Comparison of ENCODE assay signal across 1 cellular context in the genomic region with DNA sequence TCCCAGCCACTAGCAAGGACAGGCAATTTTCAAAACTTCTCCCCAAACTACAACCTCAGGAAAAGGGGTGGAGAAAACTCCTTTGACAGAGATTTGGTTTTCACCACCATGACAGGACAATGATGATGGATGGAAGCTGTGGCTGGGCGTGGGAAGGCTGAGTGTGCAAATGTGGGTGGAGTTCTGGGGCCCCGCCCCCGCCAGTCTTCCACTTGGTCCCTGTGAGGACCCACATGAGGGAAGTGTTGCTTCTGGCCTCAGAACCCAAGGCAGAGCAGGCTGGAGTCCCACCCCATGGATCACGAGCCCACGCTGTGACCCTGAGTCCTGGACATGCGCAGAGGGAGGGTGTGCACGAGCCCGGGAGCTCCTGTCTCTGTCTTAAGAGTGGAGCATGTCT.
TF ChIP-seq lines count a peak whose summit lies in the region.

No MANE protein-coding gene starts in this region.

TF ChIP-seq in K562, 482 proteins besides CTCF, POLR2A, EP300 and RAD21 (continued from another document):
- no peak for TF ChIP-seq E2F8 (IDR thresholded peaks at IDR 0.05; ENCODE audit: low read depth, partially characterized antibody)
- TF ChIP-seq, protein P1, sequence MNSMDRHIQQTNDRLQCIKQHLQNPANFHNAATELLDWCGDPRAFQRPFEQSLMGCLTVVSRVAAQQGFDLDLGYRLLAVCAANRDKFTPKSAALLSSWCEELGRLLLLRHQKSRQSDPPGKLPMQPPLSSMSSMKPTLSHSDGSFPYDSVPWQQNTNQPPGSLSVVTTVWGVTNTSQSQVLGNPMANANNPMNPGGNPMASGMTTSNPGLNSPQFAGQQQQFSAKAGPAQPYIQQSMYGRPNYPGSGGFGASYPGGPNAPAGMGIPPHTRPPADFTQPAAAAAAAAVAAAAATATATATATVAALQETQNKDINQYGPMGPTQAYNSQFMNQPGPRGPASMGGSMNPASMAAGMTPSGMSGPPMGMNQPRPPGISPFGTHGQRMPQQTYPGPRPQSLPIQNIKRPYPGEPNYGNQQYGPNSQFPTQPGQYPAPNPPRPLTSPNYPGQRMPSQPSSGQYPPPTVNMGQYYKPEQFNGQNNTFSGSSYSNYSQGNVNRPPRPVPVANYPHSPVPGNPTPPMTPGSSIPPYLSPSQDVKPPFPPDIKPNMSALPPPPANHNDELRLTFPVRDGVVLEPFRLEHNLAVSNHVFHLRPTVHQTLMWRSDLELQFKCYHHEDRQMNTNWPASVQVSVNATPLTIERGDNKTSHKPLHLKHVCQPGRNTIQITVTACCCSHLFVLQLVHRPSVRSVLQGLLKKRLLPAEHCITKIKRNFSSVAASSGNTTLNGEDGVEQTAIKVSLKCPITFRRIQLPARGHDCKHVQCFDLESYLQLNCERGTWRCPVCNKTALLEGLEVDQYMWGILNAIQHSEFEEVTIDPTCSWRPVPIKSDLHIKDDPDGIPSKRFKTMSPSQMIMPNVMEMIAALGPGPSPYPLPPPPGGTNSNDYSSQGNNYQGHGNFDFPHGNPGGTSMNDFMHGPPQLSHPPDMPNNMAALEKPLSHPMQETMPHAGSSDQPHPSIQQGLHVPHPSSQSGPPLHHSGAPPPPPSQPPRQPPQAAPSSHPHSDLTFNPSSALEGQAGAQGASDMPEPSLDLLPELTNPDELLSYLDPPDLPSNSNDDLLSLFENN (IDR thresholded peaks at IDR 0.05; ENCODE audit: low read depth in 2 of 2, low read length in 2 of 2) = no peak
- TF ChIP-seq, protein P2, sequence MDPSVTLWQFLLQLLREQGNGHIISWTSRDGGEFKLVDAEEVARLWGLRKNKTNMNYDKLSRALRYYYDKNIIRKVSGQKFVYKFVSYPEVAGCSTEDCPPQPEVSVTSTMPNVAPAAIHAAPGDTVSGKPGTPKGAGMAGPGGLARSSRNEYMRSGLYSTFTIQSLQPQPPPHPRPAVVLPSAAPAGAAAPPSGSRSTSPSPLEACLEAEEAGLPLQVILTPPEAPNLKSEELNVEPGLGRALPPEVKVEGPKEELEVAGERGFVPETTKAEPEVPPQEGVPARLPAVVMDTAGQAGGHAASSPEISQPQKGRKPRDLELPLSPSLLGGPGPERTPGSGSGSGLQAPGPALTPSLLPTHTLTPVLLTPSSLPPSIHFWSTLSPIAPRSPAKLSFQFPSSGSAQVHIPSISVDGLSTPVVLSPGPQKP (CRISPR knock-in tag; IDR thresholded peaks at IDR 0.05) = no peak
- peak; percentile 35; the same call in 1 of the 2 replicates for TF ChIP-seq BHLHE40 (IDR thresholded peaks at IDR 0.05; ENCODE audit: low read length)
- no peak for TF ChIP-seq FOXA1 (IDR thresholded peaks at IDR 0.05; ENCODE audit: borderline replicate concordance)
- TF ChIP-seq, protein P3, sequence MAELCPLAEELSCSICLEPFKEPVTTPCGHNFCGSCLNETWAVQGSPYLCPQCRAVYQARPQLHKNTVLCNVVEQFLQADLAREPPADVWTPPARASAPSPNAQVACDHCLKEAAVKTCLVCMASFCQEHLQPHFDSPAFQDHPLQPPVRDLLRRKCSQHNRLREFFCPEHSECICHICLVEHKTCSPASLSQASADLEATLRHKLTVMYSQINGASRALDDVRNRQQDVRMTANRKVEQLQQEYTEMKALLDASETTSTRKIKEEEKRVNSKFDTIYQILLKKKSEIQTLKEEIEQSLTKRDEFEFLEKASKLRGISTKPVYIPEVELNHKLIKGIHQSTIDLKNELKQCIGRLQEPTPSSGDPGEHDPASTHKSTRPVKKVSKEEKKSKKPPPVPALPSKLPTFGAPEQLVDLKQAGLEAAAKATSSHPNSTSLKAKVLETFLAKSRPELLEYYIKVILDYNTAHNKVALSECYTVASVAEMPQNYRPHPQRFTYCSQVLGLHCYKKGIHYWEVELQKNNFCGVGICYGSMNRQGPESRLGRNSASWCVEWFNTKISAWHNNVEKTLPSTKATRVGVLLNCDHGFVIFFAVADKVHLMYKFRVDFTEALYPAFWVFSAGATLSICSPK (IDR thresholded peaks at IDR 0.05; ENCODE audit: borderline replicate concordance) = no peak
- TF ChIP-seq JUND (IDR thresholded peaks at IDR 0.05; ENCODE audit: borderline replicate concordance, low read depth, low read length) = no peak
- peak; percentile 31; the same call in 1 of the 3 replicates for TF ChIP-seq JUND (tag; IDR thresholded peaks at IDR 0.05; ENCODE audit: borderline replicate concordance, low read depth, low read length)
- TF ChIP-seq, protein P4, sequence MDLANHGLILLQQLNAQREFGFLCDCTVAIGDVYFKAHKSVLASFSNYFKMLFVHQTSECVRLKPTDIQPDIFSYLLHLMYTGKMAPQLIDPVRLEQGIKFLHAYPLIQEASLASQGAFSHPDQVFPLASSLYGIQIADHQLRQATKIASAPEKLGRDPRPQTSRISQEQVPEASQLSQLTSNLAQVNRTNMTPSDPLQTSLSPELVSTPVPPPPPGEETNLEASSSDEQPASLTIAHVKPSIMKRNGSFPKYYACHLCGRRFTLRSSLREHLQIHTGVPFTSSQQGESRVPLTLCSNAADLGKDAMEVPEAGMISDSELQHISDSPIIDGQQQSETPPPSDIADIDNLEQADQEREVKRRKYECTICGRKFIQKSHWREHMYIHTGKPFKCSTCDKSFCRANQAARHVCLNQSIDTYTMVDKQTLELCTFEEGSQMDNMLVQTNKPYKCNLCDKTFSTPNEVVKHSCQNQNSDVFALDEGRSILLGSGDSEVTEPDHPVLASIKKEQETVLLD (IDR thresholded peaks at IDR 0.05) = no peak
- no peak for TF ChIP-seq ZNF175 (CRISPR knock-in tag; IDR thresholded peaks at IDR 0.05; ENCODE audit: low read depth)
- 0 out of 2 replicates have a peak, but pooled peaks have one; percentile 2 for TF ChIP-seq GABPB1 (CRISPR knock-in tag; IDR thresholded peaks at IDR 0.05)
- 0 out of 2 replicates have a peak, but pooled peaks have one; percentile 40 for TF ChIP-seq ZNF766 (CRISPR knock-in tag; conservative IDR thresholded peaks at IDR 0.05)
- peak; percentile 66 for TF ChIP-seq NFE2 (IDR thresholded peaks at IDR 0.05; ENCODE audit: low read depth)
- TF ChIP-seq ZNF184 (CRISPR knock-in tag; IDR thresholded peaks at IDR 0.05) = no peak
- TF ChIP-seq ZBTB5 (IDR thresholded peaks at IDR 0.05) = peak; percentile 94
- no peak for TF ChIP-seq SIRT6 (IDR thresholded peaks at IDR 0.05; ENCODE audit: low read depth, low read length)
- no peak for TF ChIP-seq KLF10 (CRISPR knock-in tag; IDR thresholded peaks at IDR 0.05)
- TF ChIP-seq, protein P5, sequence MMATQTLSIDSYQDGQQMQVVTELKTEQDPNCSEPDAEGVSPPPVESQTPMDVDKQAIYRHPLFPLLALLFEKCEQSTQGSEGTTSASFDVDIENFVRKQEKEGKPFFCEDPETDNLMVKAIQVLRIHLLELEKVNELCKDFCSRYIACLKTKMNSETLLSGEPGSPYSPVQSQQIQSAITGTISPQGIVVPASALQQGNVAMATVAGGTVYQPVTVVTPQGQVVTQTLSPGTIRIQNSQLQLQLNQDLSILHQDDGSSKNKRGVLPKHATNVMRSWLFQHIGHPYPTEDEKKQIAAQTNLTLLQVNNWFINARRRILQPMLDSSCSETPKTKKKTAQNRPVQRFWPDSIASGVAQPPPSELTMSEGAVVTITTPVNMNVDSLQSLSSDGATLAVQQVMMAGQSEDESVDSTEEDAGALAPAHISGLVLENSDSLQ (IDR thresholded peaks at IDR 0.05) = peak; percentile 95
- TF ChIP-seq CBFA2T2 (conservative IDR thresholded peaks at IDR 0.05) = no peak
- no peak for TF ChIP-seq MEF2A (IDR thresholded peaks at IDR 0.05; ENCODE audit: control insufficient read depth, low read depth, low read length)
